Comparison of ENCODE assay signal across 23 cellular contexts in genomic region chr9:135488527-135488926, GRCh38. TPM values are rescaled to one million over a fixed set of nuclear protein-coding genes. Genes with fewer than 3 reads are reported as not detected.
DNase-seq lines count a peak whose midpoint lies in the region; ATAC-seq, FAIRE-seq and TF ChIP-seq lines count a peak whose summit lies in the region.
"Had no signal": no experiment of that assay in that cellular context is flagged by ENCODE, and none has a peak within 500 bp of the region (broad histone marks: within the 10 kb centered on the region; RNA-seq: fewer than 3 reads in every experiment).

No MANE protein-coding gene starts in this region.

- intact Hi-C loops in Caco-2 (cut with micrococcal nuclease; ENCODE audit: unreplicated experiment) (no loop called here), Panc1 (cut with micrococcal nuclease; ENCODE audit: unreplicated experiment) (no loop called here), endothelial cell of umbilical vein (cut with micrococcal nuclease) (no loop called here), A673 (cut with micrococcal nuclease; ENCODE audit: unreplicated experiment) (no loop called here)

- no peak for FAIRE-seq in endothelial cell of umbilical vein (lab: Jason Lieb, UNC)
- FAIRE-seq: A204.1, GM12892, H1, HTR-8/SVneo had no signal

- H3K4me1 Mint-ChIP-seq in Caco-2 (ENCODE audit: low read depth, unreplicated experiment): no peaks in the 10 kb centered on the region
- H3K4me1 Mint-ChIP-seq: IgD-negative memory B cell had no signal

- BruUV-seq in Caco-2 (replicated peaks; lab: Mats Ljungman, UMichigan): TSS peak; percentile 16
- BruUV-seq in Panc1 (replicated peaks; lab: Mats Ljungman, UMichigan): TSS peak; percentile 76
- TSS peak; percentile 38 for BruUV-seq in endothelial cell of umbilical vein (replicated peaks; lab: Mats Ljungman, UMichigan)
- BruUV-seq in A673 (replicated peaks; lab: Mats Ljungman, UMichigan): no TSS peak

- TF ChIP-seq POLR2A in endothelial cell of umbilical vein (IDR thresholded peaks at IDR 0.05; ENCODE audit: low read depth, low read length): no peak

- H3K36me3 Mint-ChIP-seq in Caco-2 (ENCODE audit: insufficient read depth, unreplicated experiment): peaks cover 23% of the 10 kb centered on the region
- H3K36me3 Mint-ChIP-seq: IgD-negative memory B cell had no signal

- H3K4me1 ChIP-seq in Caco-2 (peaks cover 18% of the 10 kb centered on the region), Panc1 (ENCODE audit: control insufficient read depth, insufficient read depth, low read length) (no peaks in the 10 kb centered on the region), endothelial cell of umbilical vein (ENCODE audit: control insufficient read depth, extremely low read depth, insufficient read depth, low read length) (no peaks in the 10 kb centered on the region), osteoblast (ENCODE audit: insufficient read depth, low read length) (no peaks in the 10 kb centered on the region), A673 (ENCODE audit: insufficient read depth, low read length, poor library complexity, severe bottlenecking) (no peaks in the 10 kb centered on the region)

- CTCF ChIA-PET in Caco-2 (lab: Charles Lee): no interaction called here
- CTCF ChIA-PET in Panc1 (lab: Charles Lee): no interaction called here
- CTCF ChIA-PET in endothelial cell of umbilical vein (lab: Charles Lee): interaction anchor here (0.8 kb wide), 1 partner anchor 9 kb away, joined by 3 read pairs; no protein-coding TSS in a partner anchor
- CTCF ChIA-PET in A673 (lab: Charles Lee): no interaction called here

- no peak for DNase-seq in Caco-2
- DNase-seq in Panc1 (ENCODE audit: low read depth, low spot score): no peak
- DNase-seq in endothelial cell of umbilical vein (ENCODE audit: low read depth, low spot score): no peak
- DNase-seq in osteoblast (ENCODE audit: insufficient read length, low spot score, missing footprints): peak; percentile 31
- no peak for DNase-seq in A673 (ENCODE audit: low spot score)
- DNase-seq: AML-193; CD4-positive, alpha-beta T cell; DMS153; DMS79; GDM1; H9; KG1 had no signal

- no peak for ATAC-seq in Panc1
- no peak for ATAC-seq in GM19467 (IDR thresholded peaks at IDR 0.05; ENCODE audit: unreplicated experiment)
- no peak for ATAC-seq in HG03439 (IDR thresholded peaks at IDR 0.05; ENCODE audit: unreplicated experiment)
- no peak for ATAC-seq in HG03108 (IDR thresholded peaks at IDR 0.05; ENCODE audit: unreplicated experiment)

- POLR2A ChIA-PET in Caco-2 (lab: Charles Lee) (interaction anchor here (0.6 kb wide), 1 partner anchor 298 kb away, joined by 3 read pairs; no protein-coding TSS in a partner anchor), Panc1 (lab: Charles Lee) (no interaction called here), endothelial cell of umbilical vein (lab: Charles Lee) (no interaction called here), A673 (lab: Charles Lee; ENCODE audit: low non-redundant PET) (no interaction called here)

- H3K27ac Mint-ChIP-seq in Caco-2 (ENCODE audit: unreplicated experiment): no peak overlapping the region
- H3K27ac Mint-ChIP-seq: CD4-positive, alpha-beta T cell; H9; IgD-negative memory B cell had no signal

- H3K4me3 Mint-ChIP-seq in Caco-2 (ENCODE audit: unreplicated experiment): no peak overlapping the region
- H3K4me3 Mint-ChIP-seq: CD4-positive, alpha-beta T cell; H9; IgD-negative memory B cell had no signal

- H3K4me2 ChIP-seq in endothelial cell of umbilical vein (ENCODE audit: insufficient read depth, low read length) (no peak overlapping the region), osteoblast (ENCODE audit: insufficient read depth, low read length) (no peak overlapping the region)

- no peaks in the 10 kb centered on the region for H4K20me1 ChIP-seq in endothelial cell of umbilical vein (replicated peaks; ENCODE audit: control insufficient read depth, extremely low read depth, insufficient read depth, low read length)
- H4K20me1 ChIP-seq in osteoblast (ENCODE audit: insufficient read depth, low read length): no peaks in the 10 kb centered on the region

- no peaks in the 10 kb centered on the region for H3K9me3 ChIP-seq in Caco-2
- H3K9me3 ChIP-seq in Panc1 (ENCODE audit: control insufficient read depth, insufficient read depth, low read depth, low read length): no peaks in the 10 kb centered on the region
- no peaks in the 10 kb centered on the region for H3K9me3 ChIP-seq in endothelial cell of umbilical vein (replicated peaks; ENCODE audit: control insufficient read depth, insufficient read depth, low read length)
- no peaks in the 10 kb centered on the region for H3K9me3 ChIP-seq in osteoblast (ENCODE audit: low read depth, low read length)
- H3K9me3 ChIP-seq in A673 (ENCODE audit: low read depth, low read length, poor library complexity, severe bottlenecking): no peaks in the 10 kb centered on the region

- H3K36me3 ChIP-seq in Caco-2 (ENCODE audit: control insufficient read depth, insufficient read depth, low read length): no peaks in the 10 kb centered on the region; the same call in 1 of the 2 replicates
- H3K36me3 ChIP-seq in Panc1 (ENCODE audit: control insufficient read depth, insufficient read depth, low read length): peaks cover 3% of the 10 kb centered on the region
- peaks cover 0 to 28% of the 10 kb centered on the region in 2 experiments for H3K36me3 ChIP-seq in endothelial cell of umbilical vein (ENCODE audit: control insufficient read depth in 2 of 2, extremely low read depth in 1 of 2, insufficient read depth in 2 of 2, low read length in 2 of 2)
- H3K36me3 ChIP-seq in osteoblast (ENCODE audit: insufficient read depth, low read length): peaks cover 5% of the 10 kb centered on the region
- H3K36me3 ChIP-seq in A673 (ENCODE audit: insufficient read depth, low read length, poor library complexity, severe bottlenecking): no peaks in the 10 kb centered on the region

- no peak for TF ChIP-seq CTCF in Caco-2 (IDR thresholded peaks at IDR 0.05; ENCODE audit: insufficient read depth in 1 of 2, low read depth in 1 of 2, low read length in 1 of 2, severe bottlenecking in 1 of 2, unreplicated experiment in 1 of 2)
- no peak for TF ChIP-seq CTCF in Panc1 (IDR thresholded peaks at IDR 0.05)
- no peak for TF ChIP-seq CTCF in endothelial cell of umbilical vein (IDR thresholded peaks at IDR 0.05; ENCODE audit: extremely low read depth in 1 of 2, insufficient read depth in 1 of 2, low read depth in 1 of 2, low read length in 2 of 2)
- no peak for TF ChIP-seq CTCF in osteoblast (IDR thresholded peaks at IDR 0.05; ENCODE audit: extremely low read depth, low read depth, low read length)
- no peak for TF ChIP-seq CTCF in A673 (conservative IDR thresholded peaks at IDR 0.05; ENCODE audit: low read depth, low read length)

- no peaks in the 10 kb centered on the region for H3K27me3 Mint-ChIP-seq in Caco-2 (ENCODE audit: insufficient read depth, unreplicated experiment)

- H3K79me2 ChIP-seq in endothelial cell of umbilical vein (ENCODE audit: control insufficient read depth, insufficient read depth, low read length) (no peaks in the 10 kb centered on the region), osteoblast (ENCODE audit: insufficient read depth, low read length) (no peaks in the 10 kb centered on the region)

- in situ Hi-C loops in Panc1 (cut with HindIII; ENCODE audit: low pct_unique_long_range_greater_than_20kb, low sequenced_read_pairs): no loop called here

- H3K9ac ChIP-seq in endothelial cell of umbilical vein (replicated peaks; ENCODE audit: extremely low read depth, insufficient read depth, low read length): no peak overlapping the region

- no peaks in the 10 kb centered on the region for H3K27me3 ChIP-seq in Caco-2 (replicated peaks; ENCODE audit: control insufficient read depth, insufficient read depth, low read length)
- H3K27me3 ChIP-seq in Panc1 (ENCODE audit: control insufficient read depth, insufficient read depth, low read length): no peaks in the 10 kb centered on the region
- no peaks in the 10 kb centered on the region for H3K27me3 ChIP-seq in endothelial cell of umbilical vein (ENCODE audit: control insufficient read depth in 2 of 2, insufficient read depth in 2 of 2, low read length in 2 of 2)
- no peaks in the 10 kb centered on the region for H3K27me3 ChIP-seq in osteoblast (ENCODE audit: insufficient read depth, low read length)
- H3K27me3 ChIP-seq in A673 (replicated peaks; ENCODE audit: insufficient read depth, low read depth, low read length, poor library complexity): no peaks in the 10 kb centered on the region

- no peak overlapping the region for H3K27ac ChIP-seq in Panc1 (ENCODE audit: low read length)
- no peak overlapping the region for H3K27ac ChIP-seq in endothelial cell of umbilical vein (ENCODE audit: insufficient read depth, low read depth, low read length)
- no peak overlapping the region for H3K27ac ChIP-seq in osteoblast (ENCODE audit: low read depth, low read length)
- H3K27ac ChIP-seq in A673 (ENCODE audit: low read depth, low read length, poor library complexity, severe bottlenecking): no peak overlapping the region
- H3K27ac ChIP-seq: C4-2B had no signal

- H3K9me1 ChIP-seq in endothelial cell of umbilical vein (replicated peaks; ENCODE audit: control insufficient read depth, extremely low read depth, insufficient read depth, low read length): no peaks in the 10 kb centered on the region

- no peak overlapping the region for H3K4me3 ChIP-seq in Caco-2 (ENCODE audit: low read depth, low read length)
- H3K4me3 ChIP-seq in Panc1 (ENCODE audit: low read depth in 2 of 2, low read length in 2 of 2): no peak overlapping the region
- no peak overlapping the region for H3K4me3 ChIP-seq in endothelial cell of umbilical vein (replicated peaks in 1 of 3; ENCODE audit: insufficient read depth in 1 of 3, low read depth in 1 of 3, low read length in 3 of 3)
- no peak overlapping the region for H3K4me3 ChIP-seq in osteoblast (ENCODE audit: insufficient read depth, low read length)
- H3K4me3 ChIP-seq in A673 (ENCODE audit: low read depth, low read length, poor library complexity, severe bottlenecking): no peak overlapping the region

- no peaks in the 10 kb centered on the region for H3K9me3 Mint-ChIP-seq in Caco-2 (ENCODE audit: unreplicated experiment)
- H3K9me3 Mint-ChIP-seq: CD4-positive, alpha-beta T cell; H9; IgD-negative memory B cell had no signal

- H2AFZ ChIP-seq in endothelial cell of umbilical vein (ENCODE audit: low read depth, low read length) (no peak overlapping the region), osteoblast (ENCODE audit: low read length) (no peak overlapping the region)

- dilution Hi-C loops in endothelial cell of umbilical vein (cut with MboI; ENCODE audit: extremely low pct_ligation_motif_present, low sequenced_read_pairs): no loop called here

RNA-seq across cellular contexts. Expression of gene PPP1R26, which starts 8.9 kb away (rescaled TPM):
- total RNA-seq in Caco-2 (2022): 23.7 and 24.3 TPM in 2 replicates
- total RNA-seq in Panc1 (2021; ENCODE audit: unreplicated experiment): 17.5 TPM
- polyA plus RNA-seq in Panc1 (2012; ENCODE audit: insufficient read length): 15.6 TPM
- total RNA-seq in endothelial cell of umbilical vein: 11.8 and 16.9 TPM in 2 replicates
- 5.7 and 5.9 TPM in 2 replicates for polyA plus RNA-seq in endothelial cell of umbilical vein
- 5.4 and 7.1 TPM in 2 replicates for polyA plus RNA-seq in endothelial cell of umbilical vein (2011; cell fraction: cytosol; rRNA removed)
- polyA plus RNA-seq in endothelial cell of umbilical vein (2011; cell fraction: nucleus; rRNA removed): 10.5 TPM in 2 replicates
- polyA plus RNA-seq in endothelial cell of umbilical vein (2012): 6.2 and 8.1 TPM in 2 replicates
- 4.5 and 6.8 TPM in 2 replicates for polyA minus RNA-seq in endothelial cell of umbilical vein
- polyA minus RNA-seq in endothelial cell of umbilical vein (2011; cell fraction: cytosol; rRNA and poly(A)+ RNA removed): 23.5 TPM
- polyA minus RNA-seq in endothelial cell of umbilical vein (2011; cell fraction: nucleus; rRNA and poly(A)+ RNA removed): 2.4 and 3.4 TPM in 2 replicates
- 9.4 and 10.5 TPM in 2 replicates for total RNA-seq in osteoblast
- total RNA-seq in A673 (2021): 7.4 and 9.6 TPM in 2 replicates

RNA-seq across cellular contexts. Expression of gene MRPS2, which starts 12.0 kb away (rescaled TPM):
- total RNA-seq in Caco-2 (2022) (65.5 and 66.9 TPM in 2 replicates), Panc1 (2021; ENCODE audit: unreplicated experiment) (33.5 TPM), endothelial cell of umbilical vein (48.0 and 50.8 TPM in 2 replicates), osteoblast (13.0 and 18.3 TPM in 2 replicates), A673 (2021) (83.2 and 88.8 TPM in 2 replicates)
- 79.0 TPM for polyA plus RNA-seq in Panc1 (2012; ENCODE audit: insufficient read length)
- polyA plus RNA-seq in endothelial cell of umbilical vein: 231 and 303 TPM in 2 replicates
- polyA plus RNA-seq in endothelial cell of umbilical vein (2011; cell fraction: cytosol; rRNA removed): 123 and 139 TPM in 2 replicates
- polyA plus RNA-seq in endothelial cell of umbilical vein (2011; cell fraction: nucleus; rRNA removed): 71.2 and 82.2 TPM in 2 replicates
- 60.1 and 70.6 TPM in 2 replicates for polyA plus RNA-seq in endothelial cell of umbilical vein (2012)
- polyA minus RNA-seq in endothelial cell of umbilical vein: 71.6 and 101 TPM in 2 replicates
- 211 TPM for polyA minus RNA-seq in endothelial cell of umbilical vein (2011; cell fraction: cytosol; rRNA and poly(A)+ RNA removed)
- polyA minus RNA-seq in endothelial cell of umbilical vein (2011; cell fraction: nucleus; rRNA and poly(A)+ RNA removed): 22.9 and 33.2 TPM in 2 replicates

RNA-seq across cellular contexts. Expression of gene LCN1, which starts 32.7 kb away (rescaled TPM):
- total RNA-seq in Caco-2 (2022): not detected in 2 replicates
- total RNA-seq in Panc1 (2021; ENCODE audit: unreplicated experiment): not detected
- polyA plus RNA-seq in Panc1 (2012; ENCODE audit: insufficient read length): not detected
- not detected in 2 replicates for total RNA-seq in endothelial cell of umbilical vein
- polyA plus RNA-seq in endothelial cell of umbilical vein: not detected in 2 replicates
- not detected in 2 replicates for polyA plus RNA-seq in endothelial cell of umbilical vein (2011; cell fraction: cytosol; rRNA removed)
- polyA plus RNA-seq in endothelial cell of umbilical vein (2011; cell fraction: nucleus; rRNA removed): not detected in 2 replicates
- polyA plus RNA-seq in endothelial cell of umbilical vein (2012): not detected in 2 replicates
- not detected in 2 replicates for polyA minus RNA-seq in endothelial cell of umbilical vein
- not detected for polyA minus RNA-seq in endothelial cell of umbilical vein (2011; cell fraction: cytosol; rRNA and poly(A)+ RNA removed)
- not detected in 2 replicates for polyA minus RNA-seq in endothelial cell of umbilical vein (2011; cell fraction: nucleus; rRNA and poly(A)+ RNA removed)
- total RNA-seq in osteoblast: not detected in 2 replicates
- total RNA-seq in A673 (2021): not detected in 2 replicates
- total RNA-seq: CD4-positive, alpha-beta T cell; Daoy; H1; H9 had no signal
- polyA plus RNA-seq: BJ, H1, IgD-negative memory B cell had no signal

RNA-seq across cellular contexts. Expression of gene OBP2A, which starts 57.4 kb away (rescaled TPM):
- total RNA-seq in Caco-2 (2022) (not detected in 2 replicates), Panc1 (2021; ENCODE audit: unreplicated experiment) (not detected), endothelial cell of umbilical vein (not detected in 2 replicates), osteoblast (not detected in 2 replicates), A673 (2021) (not detected in 2 replicates)
- polyA plus RNA-seq in Panc1 (2012; ENCODE audit: insufficient read length): not detected
- not detected in 2 replicates for polyA plus RNA-seq in endothelial cell of umbilical vein
- polyA plus RNA-seq in endothelial cell of umbilical vein (2011; cell fraction: cytosol; rRNA removed): not detected in 2 replicates
- not detected in 2 replicates for polyA plus RNA-seq in endothelial cell of umbilical vein (2011; cell fraction: nucleus; rRNA removed)
- not detected in 2 replicates for polyA plus RNA-seq in endothelial cell of umbilical vein (2012)
- polyA minus RNA-seq in endothelial cell of umbilical vein: not detected in 2 replicates
- polyA minus RNA-seq in endothelial cell of umbilical vein (2011; cell fraction: cytosol; rRNA and poly(A)+ RNA removed): not detected
- polyA minus RNA-seq in endothelial cell of umbilical vein (2011; cell fraction: nucleus; rRNA and poly(A)+ RNA removed): not detected in 2 replicates
- total RNA-seq: CD4-positive, alpha-beta T cell; Daoy; H1; H9 had no signal
- polyA plus RNA-seq: BJ, H1, IgD-negative memory B cell had no signal
